In the genomic region with DNA sequence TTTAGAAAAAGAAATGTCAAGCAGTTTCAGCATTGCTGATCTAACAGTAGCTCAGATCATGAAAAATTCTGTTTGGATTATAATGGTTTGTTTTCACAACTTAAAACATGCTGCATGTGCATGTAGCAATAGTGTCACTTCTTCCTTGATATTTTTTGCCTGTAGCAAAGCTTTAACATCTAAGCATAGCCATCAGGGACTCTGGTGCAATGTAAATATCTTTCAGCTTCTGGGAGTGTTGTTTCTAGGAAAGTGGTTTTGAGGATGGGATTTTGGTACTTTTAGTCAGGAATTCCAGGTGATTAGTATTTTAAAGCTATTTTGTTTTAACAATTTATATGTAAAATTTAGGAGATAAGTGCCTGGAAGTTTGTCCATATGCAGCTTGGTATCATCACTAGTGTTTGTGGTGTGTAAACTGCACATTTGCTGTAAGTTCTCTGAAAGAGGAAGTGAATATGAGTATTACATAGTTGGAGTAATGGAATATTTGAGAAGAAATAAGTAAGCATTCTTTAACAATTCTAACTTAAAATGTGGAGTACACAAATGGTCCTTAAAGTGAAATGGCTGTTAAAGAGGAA, we compare ENCODE assay signal across 1 cellular context.
TF ChIP-seq lines count a peak whose summit lies in the region.

No MANE protein-coding gene starts in this region.

TF ChIP-seq in H1, 55 proteins besides CTCF, POLR2A, EP300 and RAD21:
- TF ChIP-seq, protein P1, sequence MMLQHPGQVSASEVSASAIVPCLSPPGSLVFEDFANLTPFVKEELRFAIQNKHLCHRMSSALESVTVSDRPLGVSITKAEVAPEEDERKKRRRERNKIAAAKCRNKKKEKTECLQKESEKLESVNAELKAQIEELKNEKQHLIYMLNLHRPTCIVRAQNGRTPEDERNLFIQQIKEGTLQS (IDR thresholded peaks at IDR 0.05; ENCODE audit: insufficient read depth, low read depth, low read length): no peak
- TF ChIP-seq JUN (IDR thresholded peaks at IDR 0.05; ENCODE audit: low read depth, low read length) (no peak), SRF (IDR thresholded peaks at IDR 0.05; ENCODE audit: low read depth, low read length) (no peak), YY1 (IDR thresholded peaks at IDR 0.05; ENCODE audit: low read depth, low read length) (no peak), SIX5 (IDR thresholded peaks at IDR 0.05; ENCODE audit: low read depth, low read length) (no peak), TCF12 (IDR thresholded peaks at IDR 0.05; ENCODE audit: low read depth, low read length) (no peak), RFX5 (IDR thresholded peaks at IDR 0.05; ENCODE audit: borderline replicate concordance, low read depth, low read length) (no peak), CTBP2 (IDR thresholded peaks at IDR 0.05; ENCODE audit: borderline replicate concordance, insufficient read depth, insufficient read length, low read length) (no peak), JUND (IDR thresholded peaks at IDR 0.05; ENCODE audit: low read length) (no peak), PHF8 (conservative IDR thresholded peaks at IDR 0.05; ENCODE audit: low read depth, low read length) (no peak), SAP30 (IDR thresholded peaks at IDR 0.05; ENCODE audit: insufficient read depth, insufficient replicate concordance, low read length) (no peak), CHD2 (IDR thresholded peaks at IDR 0.05; ENCODE audit: low read length) (no peak), CEBPB (IDR thresholded peaks at IDR 0.05; ENCODE audit: low read depth, low read length) (no peak), GABPA (IDR thresholded peaks at IDR 0.05; ENCODE audit: borderline replicate concordance, insufficient read depth, low read length) (no peak), SP2 (IDR thresholded peaks at IDR 0.05; ENCODE audit: low read length) (no peak), ASH2L (IDR thresholded peaks at IDR 0.05; ENCODE audit: low read length) (no peak), NRF1 (IDR thresholded peaks at IDR 0.05; ENCODE audit: low read depth, low read length) (no peak)
- TF ChIP-seq, protein P2, sequence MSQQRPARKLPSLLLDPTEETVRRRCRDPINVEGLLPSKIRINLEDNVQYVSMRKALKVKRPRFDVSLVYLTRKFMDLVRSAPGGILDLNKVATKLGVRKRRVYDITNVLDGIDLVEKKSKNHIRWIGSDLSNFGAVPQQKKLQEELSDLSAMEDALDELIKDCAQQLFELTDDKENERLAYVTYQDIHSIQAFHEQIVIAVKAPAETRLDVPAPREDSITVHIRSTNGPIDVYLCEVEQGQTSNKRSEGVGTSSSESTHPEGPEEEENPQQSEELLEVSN (IDR thresholded peaks at IDR 0.05): no peak
TF ChIP-seq in H1: peak in this region for 0.
